Comparison of ENCODE assay signal across 13 cellular contexts in genomic region chr20:56631318-56631989, GRCh38. TPM values are rescaled to one million over a fixed set of nuclear protein-coding genes. Genes with fewer than 3 reads are reported as not detected.
DNase-seq lines count a peak whose midpoint lies in the region; ATAC-seq and TF ChIP-seq lines count a peak whose summit lies in the region.
"Had no signal": no experiment of that assay in that cellular context is flagged by ENCODE, and none has a peak within 500 bp of the region (broad histone marks: within the 10 kb centered on the region; RNA-seq: fewer than 3 reads in every experiment).

No MANE protein-coding gene starts in this region.

- no peak overlapping the region for H3K27ac ChIP-seq in HUES48 (ENCODE audit: low read depth, low read length)
- H3K27ac ChIP-seq: BLaER1 had no signal

- H3K4me1 ChIP-seq in HUES48 (ENCODE audit: control insufficient read depth, insufficient read depth, low read length) = peaks cover 63% of the 10 kb centered on the region

- H3K9me3 Mint-ChIP-seq in endothelial cell (ENCODE audit: unreplicated experiment) (no peaks in the 10 kb centered on the region), mesothelial cell of epicardium (no peaks in the 10 kb centered on the region)
- H3K9me3 Mint-ChIP-seq: dendritic cell treated with granulocyte-macrophage colony-stimulating factor and Interleukin-4, amounts not matched to agents 40 ng/mL and 50 ng/mL, for 4 days had no signal

- TF ChIP-seq CTCF in AG09309 (IDR thresholded peaks at IDR 0.05; ENCODE audit: control insufficient read depth, insufficient read depth, low read depth, low read length, missing control alignments) (no peak), endothelial cell (IDR thresholded peaks at IDR 0.05; ENCODE audit: unreplicated experiment) (no peak), mesothelial cell of epicardium (IDR thresholded peaks at IDR 0.05; ENCODE audit: unreplicated experiment) (no peak)

- peaks cover 44% of the 10 kb centered on the region for H3K27me3 ChIP-seq in HUES48 (ENCODE audit: control insufficient read depth, insufficient read depth, low read length)

- H3K27ac Mint-ChIP-seq in endothelial cell (ENCODE audit: unreplicated experiment) (no peak overlapping the region), mesothelial cell of epicardium (peak overlapping the region; percentile 15)
- H3K27ac Mint-ChIP-seq: dendritic cell treated with granulocyte-macrophage colony-stimulating factor and Interleukin-4, amounts not matched to agents 40 ng/mL and 50 ng/mL, for 4 days had no signal

- H3K9ac ChIP-seq in HUES48 (ENCODE audit: low read depth, low read length) = 0 out of 2 replicates have a peak overlapping the region, but pooled peaks have one; percentile 78
- H3K9ac ChIP-seq: BLaER1 had no signal

- DNase-seq in AG09309 (ENCODE audit: low read depth) (no peak), endothelial cell (ENCODE audit: low spot score) (peak; percentile 22), mesothelial cell of epicardium (ENCODE audit: low spot score in 2 of 2, unreplicated experiment in 2 of 2) (no peak), NK-92 (lab: John Stamatoyannopoulos, UW; ENCODE audit: unreplicated experiment) (no peak), cortex of kidney (lab: John Stamatoyannopoulos, UW) (no peak)
- no peak for DNase-seq in activated CD4-positive, CD25-positive, alpha-beta regulatory T cell (lab: John Stamatoyannopoulos, UW)
- DNase-seq: activated effector memory CD4-positive, alpha-beta T cell treated with Interleukin-2 at 50 U/mL for 16 hours; HCEC 1CT; naive thymus-derived CD4-positive, alpha-beta T cell had no signal

- peak overlapping the region; percentile 56 for H3K4me3 Mint-ChIP-seq in endothelial cell (ENCODE audit: unreplicated experiment)
- H3K4me3 Mint-ChIP-seq in mesothelial cell of epicardium = peak overlapping the region; percentile 81
- H3K4me3 Mint-ChIP-seq: dendritic cell treated with granulocyte-macrophage colony-stimulating factor and Interleukin-4, amounts not matched to agents 40 ng/mL and 50 ng/mL, for 4 days had no signal

- H3K27me3 Mint-ChIP-seq in endothelial cell (ENCODE audit: unreplicated experiment) (peaks cover 17% of the 10 kb centered on the region), mesothelial cell of epicardium (ENCODE audit: low read depth) (peaks cover 74% of the 10 kb centered on the region)

- peaks cover 5% of the 10 kb centered on the region for H3K36me3 Mint-ChIP-seq in endothelial cell (ENCODE audit: low read depth, unreplicated experiment)
- H3K36me3 Mint-ChIP-seq in mesothelial cell of epicardium = peaks cover 13% of the 10 kb centered on the region

- no peaks in the 10 kb centered on the region for H3K9me3 ChIP-seq in HUES48 (ENCODE audit: control insufficient read depth, insufficient read depth, low read length)

- H3K4me3 ChIP-seq in AG09309 (ENCODE audit: control insufficient read depth, low read depth, low read length) = peak overlapping the region; percentile 84
- peak overlapping the region; percentile 78 for H3K4me3 ChIP-seq in HUES48 (ENCODE audit: low read depth, low read length)

- H3K4me1 Mint-ChIP-seq in endothelial cell (ENCODE audit: unreplicated experiment) = peaks cover 12% of the 10 kb centered on the region
- H3K4me1 Mint-ChIP-seq in mesothelial cell of epicardium = peaks cover 43% of the 10 kb centered on the region

- H3K36me3 ChIP-seq in HUES48 (ENCODE audit: control insufficient read depth, insufficient read depth, low read length) = peaks cover 29% of the 10 kb centered on the region
- H3K36me3 ChIP-seq: BLaER1 had no signal

- ATAC-seq in HG02678 (IDR thresholded peaks at IDR 0.05; ENCODE audit: unreplicated experiment) = no peak
- ATAC-seq: naive thymus-derived CD4-positive, alpha-beta T cell had no signal

RNA-seq across cellular contexts. Expression of gene TFAP2C, which starts 2.3 kb away (rescaled TPM):
- total RNA-seq in endothelial cell (ENCODE audit: unreplicated experiment) (0.82 TPM), mesothelial cell of epicardium (9.8 to 10.3 TPM (median 10.2 TPM) in 3 replicates)
- total RNA-seq: naive thymus-derived CD4-positive, alpha-beta T cell had no signal
